Comparison of ENCODE assay signal across 8 cellular contexts in the genomic region with DNA sequence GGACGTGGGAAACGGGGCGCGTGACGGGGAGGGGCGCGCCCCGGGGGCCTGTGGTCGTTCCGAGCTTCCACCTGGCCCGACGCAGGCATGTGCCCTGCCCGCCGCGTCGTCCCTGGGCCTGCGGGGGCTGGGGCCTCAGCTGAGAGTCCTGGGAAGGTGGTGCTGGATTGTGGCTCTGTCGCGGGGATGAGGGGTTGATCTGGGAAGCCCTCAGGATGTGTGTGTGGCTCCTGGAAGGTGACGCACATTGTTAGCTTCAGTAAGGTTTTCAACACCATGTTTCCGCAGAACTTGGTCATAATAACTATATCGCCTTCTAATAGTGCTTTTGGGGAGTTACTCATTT.
A peak's percentile ranks its signal among the peaks of the same experiment; 100 is the strongest.
DNase-seq lines count a peak whose midpoint lies in the region; ATAC-seq, FAIRE-seq and TF ChIP-seq lines count a peak whose summit lies in the region.

No MANE protein-coding gene starts in this region.

- H2AK5ac ChIP-seq in mesenchymal stem cell (ENCODE audit: low read length, severe bottlenecking), result no peak overlapping the region

- no peaks in the 10 kb centered on the region for H3K9me3 Mint-ChIP-seq in Caco-2 (ENCODE audit: unreplicated experiment)
- H3K9me3 Mint-ChIP-seq in dendritic cell treated with granulocyte-macrophage colony-stimulating factor and Interleukin-4, amounts not matched to agents 40 ng/mL and 50 ng/mL, for 4 days, result no peaks in the 10 kb centered on the region

- peak overlapping the region; percentile 20 for H2AFZ ChIP-seq in mesenchymal stem cell (ENCODE audit: low read depth, low read length)

- H2BK5ac ChIP-seq in mesenchymal stem cell (ENCODE audit: low read depth, low read length, poor library complexity, severe bottlenecking), result no peak overlapping the region

- no peaks in the 10 kb centered on the region for H3K27me3 Mint-ChIP-seq in Caco-2 (ENCODE audit: insufficient read depth, unreplicated experiment)
- peaks cover 1% of the 10 kb centered on the region for H3K27me3 Mint-ChIP-seq in dendritic cell treated with granulocyte-macrophage colony-stimulating factor and Interleukin-4, amounts not matched to agents 40 ng/mL and 50 ng/mL, for 4 days

- H3K9me3 ChIP-seq in Caco-2 (no peaks in the 10 kb centered on the region; the same call in 1 of the 2 replicates), mesenchymal stem cell (ENCODE audit: control insufficient read depth, low read length) (no peaks in the 10 kb centered on the region)

- no peaks in the 10 kb centered on the region for H3K36me3 ChIP-seq in Caco-2 (ENCODE audit: control insufficient read depth, insufficient read depth, low read length)
- peaks cover 0 to 27% of the 10 kb centered on the region in 2 experiments for H3K36me3 ChIP-seq in mesenchymal stem cell (ENCODE audit: control insufficient read depth in 1 of 2, insufficient read depth in 2 of 2, low read depth in 1 of 2, low read length in 2 of 2)

- CTCF ChIA-PET in Caco-2 (lab: Charles Lee), result no interaction called here

- no peak overlapping the region for H2BK15ac ChIP-seq in mesenchymal stem cell (ENCODE audit: low read depth, poor library complexity, severe bottlenecking)

- H3K27me3 ChIP-seq in Caco-2 (replicated peaks; ENCODE audit: control insufficient read depth, insufficient read depth, low read length) (no peaks in the 10 kb centered on the region), mesenchymal stem cell (ENCODE audit: control insufficient read depth in 1 of 2, insufficient read depth in 1 of 2, low read length in 2 of 2) (no peaks in the 10 kb centered on the region)

- POLR2A ChIA-PET in Caco-2 (lab: Charles Lee), result no interaction called here

- H3K23ac ChIP-seq in mesenchymal stem cell (ENCODE audit: low read length in 2 of 2), result no peak overlapping the region

- H4K91ac ChIP-seq in mesenchymal stem cell (ENCODE audit: low read length), result no peak overlapping the region

- peak overlapping the region in 1 of 2 experiments; percentile 64 for H3K18ac ChIP-seq in mesenchymal stem cell (ENCODE audit: low read depth in 1 of 2, low read length in 2 of 2)

- no peak for TF ChIP-seq POLR2A in GM12891 (IDR thresholded peaks at IDR 0.05; ENCODE audit: low read depth, low read length)

- no peak overlapping the region for H2BK120ac ChIP-seq in mesenchymal stem cell (ENCODE audit: low read depth, low read length)

- ATAC-seq in GM21526 (IDR thresholded peaks at IDR 0.05; ENCODE audit: low FRiP score, unreplicated experiment), result peak; percentile 15
- ATAC-seq in HG03108 (IDR thresholded peaks at IDR 0.05; ENCODE audit: unreplicated experiment), result no peak

- H4K8ac ChIP-seq in mesenchymal stem cell (ENCODE audit: low read length), result no peak overlapping the region

- peak overlapping the region in 1 of 2 experiments; percentile 40 for H3K4ac ChIP-seq in mesenchymal stem cell (ENCODE audit: low read depth in 1 of 2, low read length in 2 of 2)

- no peak for FAIRE-seq in GM12891 (lab: Jason Lieb, UNC)

- peaks cover 24% of the 10 kb centered on the region for H3K36me3 Mint-ChIP-seq in Caco-2 (ENCODE audit: insufficient read depth, unreplicated experiment)
- H3K36me3 Mint-ChIP-seq in dendritic cell treated with granulocyte-macrophage colony-stimulating factor and Interleukin-4, amounts not matched to agents 40 ng/mL and 50 ng/mL, for 4 days (ENCODE audit: low read depth), result peaks cover 25% of the 10 kb centered on the region

- intact Hi-C loops in Caco-2 (cut with micrococcal nuclease; ENCODE audit: unreplicated experiment), result no loop called here
- intact Hi-C loops in dendritic cell treated with granulocyte-macrophage colony-stimulating factor and Interleukin-4, amounts not matched to agents 40 ng/mL and 50 ng/mL, for 4 days (cut with micrococcal nuclease), result loop anchor here (10.0 kb wide), 1 partner anchor 593 kb away; a partner anchor contains a TSS

- peak overlapping the region; percentile 85 for H3K9ac ChIP-seq in mesenchymal stem cell (ENCODE audit: low read length)

- peak overlapping the region in 1 of 2 experiments; percentile 57 for H2BK12ac ChIP-seq in mesenchymal stem cell (ENCODE audit: low read length in 2 of 2)

- H3K27ac ChIP-seq in mesenchymal stem cell (ENCODE audit: low read length, poor library complexity, severe bottlenecking), result no peak overlapping the region

- no peaks in the 10 kb centered on the region for H3K79me1 ChIP-seq in mesenchymal stem cell (replicated peaks; ENCODE audit: low read length, poor library complexity, severe bottlenecking)

- no peak for TF ChIP-seq CTCF in Caco-2 (IDR thresholded peaks at IDR 0.05; ENCODE audit: insufficient read depth in 1 of 2, low read depth in 1 of 2, low read length in 1 of 2, severe bottlenecking in 1 of 2, unreplicated experiment in 1 of 2)
- TF ChIP-seq CTCF in GM10266 (IDR thresholded peaks at IDR 0.05; ENCODE audit: control insufficient read depth, insufficient read depth, low read depth, missing control alignments), result no peak

- BruUV-seq in Caco-2 (replicated peaks; lab: Mats Ljungman, UMichigan), result no TSS peak

- no peak overlapping the region for H3K4me2 ChIP-seq in mesenchymal stem cell (ENCODE audit: low read length, poor library complexity, severe bottlenecking)

- H3K4me3 ChIP-seq in Caco-2 (ENCODE audit: low read depth, low read length), result peak overlapping the region; percentile 55
- peak overlapping the region; percentile 39 to 87 for H3K4me3 ChIP-seq in mesenchymal stem cell (ENCODE audit: insufficient read depth in 1 of 2, low read depth in 1 of 2, low read length in 2 of 2)

- H3K14ac ChIP-seq in mesenchymal stem cell (ENCODE audit: low read length in 2 of 2), result peak overlapping the region in 1 of 2 experiments; percentile 36

- H3K27ac Mint-ChIP-seq in Caco-2 (ENCODE audit: unreplicated experiment), result peak overlapping the region; percentile 91
- peak overlapping the region; percentile 84 for H3K27ac Mint-ChIP-seq in dendritic cell treated with granulocyte-macrophage colony-stimulating factor and Interleukin-4, amounts not matched to agents 40 ng/mL and 50 ng/mL, for 4 days

- H3K4me1 ChIP-seq in Caco-2 (peaks cover 12% of the 10 kb centered on the region), mesenchymal stem cell (ENCODE audit: control insufficient read depth, insufficient read depth, low read depth, low read length) (no peaks in the 10 kb centered on the region)

- DNase-seq in Caco-2, result peak in 1 of 2 experiments; percentile 25
- peak; percentile 21 for DNase-seq in NCI-H2171 (lab: John Stamatoyannopoulos, UW)
- DNase-seq in mesenchymal stem cell, result no peak
- no peak for DNase-seq in GM12891 (ENCODE audit: insufficient read length, low spot score)
- no peak for DNase-seq in GM10266 (ENCODE audit: extremely low spot score)

- H3K4me1 Mint-ChIP-seq in Caco-2 (ENCODE audit: low read depth, unreplicated experiment), result peaks cover 6% of the 10 kb centered on the region
- H3K4me1 Mint-ChIP-seq in dendritic cell treated with granulocyte-macrophage colony-stimulating factor and Interleukin-4, amounts not matched to agents 40 ng/mL and 50 ng/mL, for 4 days (ENCODE audit: low read depth), result peaks cover 39% of the 10 kb centered on the region

- 40% methylated on average over 22 of the region's 22 CpGs for WGBS in mesenchymal stem cell

- peak overlapping the region; percentile 76 for H3K4me3 Mint-ChIP-seq in Caco-2 (ENCODE audit: unreplicated experiment)
- H3K4me3 Mint-ChIP-seq in dendritic cell treated with granulocyte-macrophage colony-stimulating factor and Interleukin-4, amounts not matched to agents 40 ng/mL and 50 ng/mL, for 4 days, result peak overlapping the region; percentile 84

TF ChIP-seq in GM12891, 5 proteins besides CTCF, POLR2A, EP300 and RAD21:
- TF ChIP-seq POLR2AphosphoS5 (IDR thresholded peaks at IDR 0.05; ENCODE audit: low read depth, low read length) (no peak), TAF1 (IDR thresholded peaks at IDR 0.05; ENCODE audit: low read depth, low read length) (no peak), POU2F2 (IDR thresholded peaks at IDR 0.05; ENCODE audit: low read depth, low read length) (no peak)
TF ChIP-seq in GM12891: peak in this region for 0.
